15 cellular contexts compared by ENCODE assay signal in genomic region chr6:7172605-7173185, GRCh38.
DNase-seq lines count a peak whose midpoint lies in the region; ATAC-seq and TF ChIP-seq lines count a peak whose summit lies in the region.
"Had no signal": no experiment of that assay in that cellular context is flagged by ENCODE, and none has a peak within 500 bp of the region (broad histone marks: within the 10 kb centered on the region; RNA-seq: fewer than 3 reads in every experiment).

No MANE protein-coding gene starts in this region.

- TF ChIP-seq CTCF in RWPE2 (IDR thresholded peaks at IDR 0.05; ENCODE audit: poor library complexity, severe bottlenecking) (no peak), testis (IDR thresholded peaks at IDR 0.05) (no peak)

- DNase-seq in EH (ENCODE audit: low read depth) (peak; percentile 76), RWPE2 (ENCODE audit: low spot score) (no peak), fibroblast of peridontal ligament (ENCODE audit: extremely low read depth) (peak; percentile 77), pulmonary artery endothelial cell (ENCODE audit: low read depth, low spot score) (peak; percentile 43), kidney tubule cell (ENCODE audit: low spot score) (no peak), NOMO-1 treated with DMSO at 0.1 percent for 48 hours (lab: John Stamatoyannopoulos, UW; ENCODE audit: unreplicated experiment) (no peak), testis (no peak)
- DNase-seq in effector memory CD4-positive, alpha-beta T cell: no peak
- DNase-seq: activated gamma-delta T cell treated with Interleukin-2 at 50 U/mL for 16 hours, Caco-2, Kasumi-1, SJCRH30 had no signal

- WGBS in testis, 2 donors: 69 to 77% methylated on average over 6 to 9 of the region's 9 CpGs

- H3K36me3 ChIP-seq in RWPE2 (ENCODE audit: low read depth) (peaks cover 5% of the 10 kb centered on the region), testis (ENCODE audit: low read depth, missing control alignments) (no peaks in the 10 kb centered on the region)
- no peaks in the 10 kb centered on the region for H3K36me3 ChIP-seq in effector memory CD4-positive, alpha-beta T cell (ENCODE audit: control insufficient read depth, insufficient read depth, low read length)
- H3K36me3 ChIP-seq: HAP-1, SJCRH30 had no signal

- H3K27me3 ChIP-seq in RWPE2 (ENCODE audit: insufficient read depth, poor library complexity, severe bottlenecking): no peaks in the 10 kb centered on the region
- H3K27me3 ChIP-seq in effector memory CD4-positive, alpha-beta T cell (replicated peaks; ENCODE audit: control insufficient read depth, insufficient read depth, low read length, poor library complexity, severe bottlenecking): no peaks in the 10 kb centered on the region
- no peaks in the 10 kb centered on the region for H3K27me3 ChIP-seq in testis
- H3K27me3 ChIP-seq: SJCRH30 had no signal

- 0 out of 3 replicates have a peak, but pooled peaks have one; percentile 14 for ATAC-seq in RWPE2 (ENCODE audit: low read depth)
- ATAC-seq: activated CD4-positive, CD25-positive, alpha-beta regulatory T cell treated with anti-CD3 and anti-CD28 coated beads, Interleukin-2, amount 50 U/mL, for 24 hours had no signal

- H3K9me3 ChIP-seq in RWPE2 (ENCODE audit: severe bottlenecking) (no peaks in the 10 kb centered on the region), testis (no peaks in the 10 kb centered on the region)
- H3K9me3 ChIP-seq in effector memory CD4-positive, alpha-beta T cell (ENCODE audit: control insufficient read depth, low read length): no peaks in the 10 kb centered on the region
- H3K9me3 ChIP-seq: Caco-2, HAP-1, SJCRH30 had no signal

- H3K4me1 ChIP-seq in RWPE2 (ENCODE audit: insufficient read depth, poor library complexity, severe bottlenecking): no peaks in the 10 kb centered on the region
- no peaks in the 10 kb centered on the region for H3K4me1 ChIP-seq in effector memory CD4-positive, alpha-beta T cell (ENCODE audit: control insufficient read depth, insufficient read depth, low read length, poor library complexity, severe bottlenecking)
- peaks cover 48% of the 10 kb centered on the region for H3K4me1 ChIP-seq in testis

- no peak overlapping the region for H3K27ac ChIP-seq in RWPE2 (ENCODE audit: poor library complexity, severe bottlenecking)
- H3K27ac ChIP-seq in effector memory CD4-positive, alpha-beta T cell (ENCODE audit: insufficient read depth, low read length, poor library complexity, severe bottlenecking): no peak overlapping the region
- H3K27ac ChIP-seq in testis: no peak overlapping the region
- H3K27ac ChIP-seq: SJCRH30 had no signal

- H3K4me3 ChIP-seq in RWPE2 (ENCODE audit: severe bottlenecking): no peak overlapping the region
- no peak overlapping the region for H3K4me3 ChIP-seq in effector memory CD4-positive, alpha-beta T cell (ENCODE audit: insufficient read depth, low read depth, low read length, poor library complexity, severe bottlenecking)
- no peak overlapping the region for H3K4me3 ChIP-seq in testis
- H3K4me3 ChIP-seq: HAP-1, SJCRH30, smooth muscle cell had no signal

- TF ChIP-seq POLR2A in testis (IDR thresholded peaks at IDR 0.05): no peak

- intact Hi-C loops in testis (cut with DNase I; ENCODE audit: low total_unique reads): no loop called here

Comparison
In these comparisons a context has a peak if more than half of its experiments do, and no peak if none do; other contexts are left out.
1. DNase-seq: peak in EH (single experiment), fibroblast of peridontal ligament (single experiment) and pulmonary artery endothelial cell (single experiment); none in RWPE2 (single experiment), kidney tubule cell (single experiment), effector memory CD4-positive, alpha-beta T cell (0 of 3), NOMO-1 treated with DMSO at 0.1 percent for 48 hours (single experiment) and testis (single experiment).